Comparison of ENCODE assay signal across 11 cellular contexts in the genomic region with DNA sequence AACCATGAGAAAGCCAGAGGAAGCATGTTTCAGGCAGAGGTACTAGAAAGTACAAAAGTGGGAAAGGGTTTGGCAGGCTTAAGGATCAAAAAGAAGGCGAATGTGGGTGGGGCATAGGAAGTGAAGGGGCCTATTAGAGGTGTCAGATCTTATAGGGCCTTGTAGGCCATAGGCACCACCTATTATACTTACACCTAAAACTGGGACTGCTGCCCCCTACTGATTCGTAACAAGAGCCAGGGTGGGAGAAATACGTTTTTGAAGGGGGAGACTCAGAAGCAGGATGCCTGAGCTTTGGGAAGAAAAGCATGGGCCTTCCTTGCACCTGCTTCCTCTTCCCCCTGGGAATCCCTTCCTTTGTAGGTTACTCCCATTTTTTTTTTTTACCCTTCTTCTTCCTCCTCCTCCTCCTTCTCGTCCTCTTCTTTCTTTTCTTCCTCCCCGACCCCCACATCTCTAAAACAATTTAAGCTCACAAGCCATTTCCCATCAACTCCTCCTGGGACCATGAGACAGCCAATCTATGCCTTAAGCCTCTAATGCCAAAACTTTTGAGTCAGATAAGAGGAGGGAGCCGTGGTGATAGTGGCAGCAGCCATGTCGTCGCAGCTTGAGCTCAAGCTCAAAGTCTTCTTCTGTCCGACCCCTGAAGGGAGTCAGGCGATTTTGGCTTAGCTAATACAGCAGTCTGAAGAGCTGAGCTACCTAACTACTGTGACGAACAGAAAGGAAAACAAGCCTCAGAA. TPM values are rescaled to one million over a fixed set of nuclear protein-coding genes. Genes with fewer than 3 reads are reported as not detected.
DNase-seq lines count a peak whose midpoint lies in the region; ATAC-seq and TF ChIP-seq lines count a peak whose summit lies in the region.
"Had no signal": no experiment of that assay in that cellular context is flagged by ENCODE, and none has a peak within 500 bp of the region (broad histone marks: within the 10 kb centered on the region; RNA-seq: fewer than 3 reads in every experiment).

No MANE protein-coding gene starts in this region.

- peaks cover 3% of the 10 kb centered on the region for H3K27me3 Mint-ChIP-seq in neural progenitor cell (ENCODE audit: insufficient read depth, low read depth)

- peak overlapping the region; percentile 6 for H3K27ac Mint-ChIP-seq in neural progenitor cell

- ATAC-seq in HCT116 (0 out of 2 replicates have a peak, but pooled peaks have one; percentile 17), GM19463 (IDR thresholded peaks at IDR 0.05; ENCODE audit: unreplicated experiment) (no peak)

- H3K36me3 Mint-ChIP-seq in neural progenitor cell = no peaks in the 10 kb centered on the region

- H3K27me3 ChIP-seq in DOHH2 (ENCODE audit: control insufficient read depth, low read length) (no peaks in the 10 kb centered on the region), HCT116 (ENCODE audit: insufficient read depth, low read length) (no peaks in the 10 kb centered on the region), duodenal mucosa (ENCODE audit: control insufficient read depth in 1 of 2, insufficient read depth in 2 of 2, low read length in 2 of 2) (no peaks in the 10 kb centered on the region), neural progenitor cell (no peaks in the 10 kb centered on the region)

- TF ChIP-seq CTCF in DOHH2 (IDR thresholded peaks at IDR 0.05; ENCODE audit: low read depth, low read length, poor library complexity, severe bottlenecking) (peak; percentile 7), HCT116 (IDR thresholded peaks at IDR 0.05 in 2 of 3, conservative IDR thresholded peaks at IDR 0.05 in 1 of 3; ENCODE audit: borderline replicate concordance in 1 of 3, insufficient read depth in 1 of 3, low read depth in 2 of 3, low read length in 2 of 3) (no peak), neural progenitor cell (IDR thresholded peaks at IDR 0.05) (peak; percentile 27)

- no peaks in the 10 kb centered on the region for H3K4me1 ChIP-seq in DOHH2 (ENCODE audit: control insufficient read depth, low read length)
- H3K4me1 ChIP-seq in HCT116 (ENCODE audit: control insufficient read depth in 1 of 2, insufficient read depth in 2 of 2, low read length in 2 of 2) = no peaks in the 10 kb centered on the region
- H3K4me1 ChIP-seq in duodenal mucosa (ENCODE audit: control insufficient read depth in 1 of 2, insufficient read depth in 2 of 2, low read length in 2 of 2) = no peaks in the 10 kb centered on the region
- H3K4me1 ChIP-seq in neural progenitor cell = peaks cover 23% of the 10 kb centered on the region
- H3K4me1 ChIP-seq: heart left ventricle, pancreas had no signal

- no peak overlapping the region for H2AFZ ChIP-seq in HCT116 (ENCODE audit: low read depth, low read length, poor library complexity, severe bottlenecking)
- no peak overlapping the region for H2AFZ ChIP-seq in neural progenitor cell (replicated peaks)

- H3K4me3 Mint-ChIP-seq in neural progenitor cell = peak overlapping the region; percentile 22

- intact Hi-C loops in HCT116 (cut with micrococcal nuclease) = no loop called here

- CTCF ChIA-PET in HCT116 (lab: Charles Lee) = interaction anchor here (0.9 to 1.8 kb wide), 9 partner anchors 9 to 370 kb away, joined by 3 to 14 read pairs (median 3); no protein-coding TSS in a partner anchor

- H3F3A ChIP-seq in DOHH2 (ENCODE audit: control insufficient read depth, insufficient read depth) (no peaks in the 10 kb centered on the region), neural progenitor cell (ENCODE audit: low read depth) (peaks cover 11% of the 10 kb centered on the region)

- H3K4me3 ChIP-seq in DOHH2 (ENCODE audit: low read length) (no peak overlapping the region), HCT116 (replicated peaks in 1 of 2; ENCODE audit: low read depth in 1 of 2, low read length in 2 of 2) (no peak overlapping the region), duodenal mucosa (ENCODE audit: low read depth in 1 of 2, low read length in 2 of 2) (peak overlapping the region; percentile 50 to 51), neural progenitor cell (peak overlapping the region; percentile 19)
- H3K4me3 ChIP-seq: pancreas had no signal

- RAD21 ChIA-PET in HCT116 (lab: Charles Lee; ENCODE audit: low non-redundant PET in 1 of 2, low total read pairs in 2 of 2, uncharacterized antibody in 2 of 2, unreplicated experiment in 2 of 2) = interaction anchor here in 1 of 2 experiments (0.7 kb wide), 1 partner anchor 118 kb away, joined by 3 read pairs; no protein-coding TSS in a partner anchor

- H3K9me2 ChIP-seq in DOHH2 (replicated peaks; ENCODE audit: control insufficient read depth, low read length) = no peaks in the 10 kb centered on the region
- H3K9me2 ChIP-seq in HCT116 (ENCODE audit: insufficient read depth) = no peaks in the 10 kb centered on the region

- H3K27ac ChIP-seq in DOHH2 (ENCODE audit: low read depth, low read length) = no peak overlapping the region
- H3K27ac ChIP-seq in HCT116 (ENCODE audit: low read depth, low read length) = no peak overlapping the region
- no peak overlapping the region for H3K27ac ChIP-seq in duodenal mucosa (ENCODE audit: low read depth, low read length)
- H3K27ac ChIP-seq in neural progenitor cell = no peak overlapping the region
- H3K27ac ChIP-seq: heart left ventricle, pancreas had no signal

- H3K9ac ChIP-seq in HCT116 (ENCODE audit: low read length) = no peak overlapping the region
- no peak overlapping the region for H3K9ac ChIP-seq in duodenal mucosa (ENCODE audit: low read depth in 1 of 2, low read length in 2 of 2)
- H3K9ac ChIP-seq in neural progenitor cell = no peak overlapping the region

- DNase-seq in HCT116 (ENCODE audit: low read depth, low spot score) = no peak
- peak; percentile 34 for DNase-seq in neural progenitor cell (ENCODE audit: low spot score)
- DNase-seq in A172 (ENCODE audit: low spot score) = no peak
- DNase-seq in effector CD8-positive, alpha-beta T cell (lab: John Stamatoyannopoulos, UW) = no peak
- DNase-seq: NCI-H1436 treated with DMSO at 0.1 percent for 48 hours had no signal

- no peak overlapping the region for H3K4me2 ChIP-seq in DOHH2 (ENCODE audit: low read length)
- no peak overlapping the region for H3K4me2 ChIP-seq in HCT116 (ENCODE audit: low read length)
- peak overlapping the region; percentile 69 for H3K4me2 ChIP-seq in neural progenitor cell

- H3K9me3 ChIP-seq in DOHH2 (ENCODE audit: control insufficient read depth, insufficient read depth, low read length) (no peaks in the 10 kb centered on the region), HCT116 (ENCODE audit: control insufficient read depth in 1 of 2, insufficient read depth in 1 of 2, low read depth in 1 of 2, low read length in 2 of 2) (no peaks in the 10 kb centered on the region), duodenal mucosa (ENCODE audit: control insufficient read depth in 1 of 2, low read length in 2 of 2) (no peaks in the 10 kb centered on the region), neural progenitor cell (ENCODE audit: low read depth) (no peaks in the 10 kb centered on the region)
- H3K9me3 ChIP-seq: heart left ventricle, pancreas had no signal

- H3K79me2 ChIP-seq in DOHH2 (ENCODE audit: control insufficient read depth, low read length) = no peaks in the 10 kb centered on the region
- no peaks in the 10 kb centered on the region for H3K79me2 ChIP-seq in HCT116 (ENCODE audit: insufficient read depth, low read length)
- no peaks in the 10 kb centered on the region for H3K79me2 ChIP-seq in neural progenitor cell (ENCODE audit: low read depth)

- no peak for TF ChIP-seq POLR2A in HCT116 (IDR thresholded peaks at IDR 0.05; ENCODE audit: borderline replicate concordance, extremely low read depth, insufficient read depth, insufficient read length)

- TF ChIP-seq RAD21 in HCT116 (IDR thresholded peaks at IDR 0.05; ENCODE audit: low read depth) = no peak

- peaks cover 12% of the 10 kb centered on the region for H3K4me1 Mint-ChIP-seq in neural progenitor cell

- no TSS peak for BruUV-seq in HCT116 (replicated peaks; lab: Mats Ljungman, UMichigan)

- H3K36me3 ChIP-seq in DOHH2 (ENCODE audit: control insufficient read depth, low read length) (no peaks in the 10 kb centered on the region), HCT116 (ENCODE audit: control insufficient read depth in 1 of 2, insufficient read depth in 2 of 2, low read length in 2 of 2) (no peaks in the 10 kb centered on the region), duodenal mucosa (ENCODE audit: control insufficient read depth in 1 of 2, insufficient read depth in 2 of 2, low read length in 2 of 2) (no peaks in the 10 kb centered on the region), neural progenitor cell (no peaks in the 10 kb centered on the region)
- H3K36me3 ChIP-seq: heart left ventricle, pancreas had no signal

- POLR2A ChIA-PET in HCT116 (lab: Charles Lee) = no interaction called here

- H3K9me3 Mint-ChIP-seq in neural progenitor cell = no peaks in the 10 kb centered on the region

- H4K20me1 ChIP-seq in DOHH2 (ENCODE audit: control insufficient read depth, insufficient read depth, low read depth, low read length) (no peaks in the 10 kb centered on the region), HCT116 (ENCODE audit: insufficient read depth) (no peaks in the 10 kb centered on the region), neural progenitor cell (ENCODE audit: low read depth) (no peaks in the 10 kb centered on the region)

TF ChIP-seq in HCT116, 20 proteins besides CTCF, POLR2A, EP300 and RAD21 (continues in another document):
- TF ChIP-seq SRF (IDR thresholded peaks at IDR 0.05; ENCODE audit: low read depth) (no peak), SP1 (IDR thresholded peaks at IDR 0.05; ENCODE audit: low read depth) (no peak)

RNA-seq across cellular contexts. Expression of gene GPC3, which starts 40.8 kb away (rescaled TPM):
- total RNA-seq in HCT116 (2021; ENCODE audit: unreplicated experiment) (0.98 TPM), neural progenitor cell (ENCODE audit: low replicate concordance) (968 and 1,039 TPM in 2 replicates)
- polyA plus RNA-seq in HCT116 (2012) = 0.44 and 0.49 TPM in 2 replicates
- not detected in 2 replicates for total RNA-seq in A172 (2014; rRNA removed; shearing (Covaris generic))
- total RNA-seq: dermis microvascular lymphatic vessel endothelial cell had no signal

Comparison
In these comparisons a context has a peak if more than half of its experiments do, and no peak if none do; other contexts are left out.
1. H3K4me3 ChIP-seq: peak in duodenal mucosa (2 of 2) and neural progenitor cell (single experiment); none in DOHH2 (single experiment) and HCT116 (0 of 2).
2. CTCF ChIP-seq: peak in DOHH2 (single experiment) and neural progenitor cell (single experiment); none in HCT116 (0 of 3).
3. RNA of gene GPC3, which starts 40.8 kb away (total RNA-seq): 968 to 1,039 TPM in neural progenitor cell; 0.98 TPM in HCT116 (single experiment) and not detected in A172; every median in the first group is over 100 times any median in the second.